Comparison of ENCODE assay signal across 1 cellular context in the genomic region with DNA sequence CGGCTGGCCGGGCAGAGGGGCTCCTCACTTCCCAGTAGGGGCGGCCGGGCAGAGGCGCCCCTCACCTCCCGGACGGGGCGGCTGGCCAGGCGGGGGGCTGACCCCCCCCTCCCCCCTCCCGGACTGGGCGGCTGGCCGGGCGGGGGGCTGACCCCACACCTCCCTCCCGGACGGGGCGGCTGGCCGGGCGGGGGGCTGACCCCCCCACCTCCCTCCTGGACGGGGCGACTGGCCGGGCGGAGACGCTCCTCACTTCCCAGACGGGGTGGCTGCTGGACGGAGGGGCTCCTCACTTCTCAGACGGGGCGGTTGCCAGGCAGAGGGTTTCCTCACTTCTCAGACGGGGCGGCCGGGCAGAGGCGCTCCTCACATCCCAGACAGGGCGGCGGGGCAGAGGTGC. TPM values are rescaled to one million over a fixed set of nuclear protein-coding genes. Genes with fewer than 3 reads are reported as not detected.
"Had no signal": no experiment of that assay in that cellular context is flagged by ENCODE, and none has a peak within 500 bp of the region (broad histone marks: within the 10 kb centered on the region; RNA-seq: fewer than 3 reads in every experiment).

No MANE protein-coding gene starts in this region.

RNA-seq across cellular contexts. Expression of gene KLHL35, which starts 23.0 kb away (rescaled TPM):
- total RNA-seq: MCF 10A had no signal
